8 cellular contexts compared by ENCODE assay signal in genomic region chr15:62782100-62782791, GRCh38.
DNase-seq lines count a peak whose midpoint lies in the region; ATAC-seq and TF ChIP-seq lines count a peak whose summit lies in the region.

No MANE protein-coding gene starts in this region.

- H3K27ac ChIP-seq in spleen = peak overlapping the region in 4 of 8 donors; percentile 12 to 30 (median 24)

- H3K27me3 ChIP-seq in spleen (replicated peaks in 1 of 7) = no peaks in the 10 kb centered on the region

- H3K4me3 ChIP-seq in spleen = no peak overlapping the region

- H3K9me3 ChIP-seq in spleen = no peaks in the 10 kb centered on the region

- peaks cover 0 to 42% (median 13%) of the 10 kb centered on the region in 6 donors for H3K4me1 ChIP-seq in spleen

- intact Hi-C loops in spleen (cut with DNase I; ENCODE audit: low total_unique reads) = loop anchor here (5.0 kb wide), 1 partner anchor 310 kb away; no protein-coding TSS in a partner anchor

- peak in 9 of 11 experiments; percentile 19 to 68 (median 58) for TF ChIP-seq CTCF in spleen (IDR thresholded peaks at IDR 0.05 in 8 of 11, conservative IDR thresholded peaks at IDR 0.05 in 3 of 11)

- WGBS in spleen, 5 donors = 63 to 73% (median 69%) methylated on average over 8 to 11 of the region's 11 CpGs

- no peak for ATAC-seq in HG02763 (IDR thresholded peaks at IDR 0.05; ENCODE audit: unreplicated experiment)
- no peak for ATAC-seq in GM18868 (IDR thresholded peaks at IDR 0.05; ENCODE audit: unreplicated experiment)

- no peaks in the 10 kb centered on the region for H3K36me3 ChIP-seq in spleen

- peak; percentile 50 for DNase-seq in CD1c-positive myeloid dendritic cell (ENCODE audit: extremely low spot score)
- DNase-seq in HCEC 1CT = peak; percentile 68
- DNase-seq in NCI-H748 treated with DMSO at 0.1 percent for 48 hours (lab: John Stamatoyannopoulos, UW) = peak; percentile 4
- DNase-seq in brain pericyte (ENCODE audit: low read depth, low spot score) = peak; percentile 76
- DNase-seq in iPS-NIHi11 (ENCODE audit: low spot score) = peak; percentile 75
- no peak for DNase-seq in spleen

- no peak for TF ChIP-seq POLR2A in spleen (IDR thresholded peaks at IDR 0.05)
